25 cellular contexts compared by ENCODE assay signal in genomic region chr2:209508255-209508654, GRCh38.
DNase-seq lines count a peak whose midpoint lies in the region; ATAC-seq and TF ChIP-seq lines count a peak whose summit lies in the region.
"Had no signal": no experiment of that assay in that cellular context is flagged by ENCODE, and none has a peak within 500 bp of the region (broad histone marks: within the 10 kb centered on the region; RNA-seq: fewer than 3 reads in every experiment).

No MANE protein-coding gene starts in this region.

- no peaks in the 10 kb centered on the region for H3K36me3 Mint-ChIP-seq in type B pancreatic cell
- H3K36me3 Mint-ChIP-seq: CD8-positive, alpha-beta memory T cell had no signal

- no peaks in the 10 kb centered on the region for H3K9me3 Mint-ChIP-seq in type B pancreatic cell

- POLR2A ChIA-PET in SK-N-SH (lab: Yijun Ruan, JAX): no interaction called here

- H3K4me3 ChIP-seq in SK-N-SH (ENCODE audit: low read depth in 2 of 2, low read length in 1 of 2) (no peak overlapping the region), brain microvascular endothelial cell (ENCODE audit: low read depth, low read length) (no peak overlapping the region), liver (ENCODE audit: low read depth in 1 of 3, low read length in 3 of 3) (no peak overlapping the region)
- H3K4me3 ChIP-seq: MG63 had no signal

- H3F3A ChIP-seq in SK-N-SH (replicated peaks; ENCODE audit: insufficient read depth): no peaks in the 10 kb centered on the region

- H3K27me3 Mint-ChIP-seq in type B pancreatic cell: peaks cover 2% of the 10 kb centered on the region
- H3K27me3 Mint-ChIP-seq: CD8-positive, alpha-beta memory T cell had no signal

- ATAC-seq in SK-N-SH treated with all-trans-retinoic acid at 6 μM for 48 hours (no peak), GM21786 (IDR thresholded peaks at IDR 0.05; ENCODE audit: unreplicated experiment) (no peak), HG03097 (IDR thresholded peaks at IDR 0.05; ENCODE audit: low FRiP score, unreplicated experiment) (no peak)

- TF ChIP-seq RAD21 in SK-N-SH (IDR thresholded peaks at IDR 0.05; ENCODE audit: low read length) (no peak), liver (IDR thresholded peaks at IDR 0.05) (no peak)

- CTCF ChIA-PET in SK-N-SH (lab: Yijun Ruan, JAX): no interaction called here

- H3K27me3 ChIP-seq in SK-N-SH (ENCODE audit: insufficient read depth) (no peaks in the 10 kb centered on the region), brain microvascular endothelial cell (replicated peaks) (no peaks in the 10 kb centered on the region), liver (ENCODE audit: control insufficient read depth in 4 of 4, insufficient read depth in 4 of 4, low read length in 3 of 4) (no peaks in the 10 kb centered on the region)
- H3K27me3 ChIP-seq: MG63 had no signal

- no peak overlapping the region for H3K4me2 ChIP-seq in SK-N-SH

- H3K27ac Mint-ChIP-seq in type B pancreatic cell: peak overlapping the region; percentile 14
- H3K27ac Mint-ChIP-seq: CD8-positive, alpha-beta memory T cell had no signal

- no peaks in the 10 kb centered on the region for H3K9me2 ChIP-seq in SK-N-SH

- no peak for TF ChIP-seq EP300 in SK-N-SH (IDR thresholded peaks at IDR 0.05; ENCODE audit: borderline replicate concordance in 1 of 2, low read depth in 1 of 2, low read length in 1 of 2)

- in situ Hi-C loops in brain microvascular endothelial cell (cut with HindIII; ENCODE audit: low pct_ligation_motif_present, low sequenced_read_pairs): no loop called here

- H3K4me1 Mint-ChIP-seq in type B pancreatic cell (ENCODE audit: unreplicated experiment): no peaks in the 10 kb centered on the region
- H3K4me1 Mint-ChIP-seq: CD8-positive, alpha-beta memory T cell had no signal

- H3K9ac ChIP-seq in SK-N-SH: no peak overlapping the region
- H3K9ac ChIP-seq in liver (ENCODE audit: low read depth in 1 of 2, low read length in 2 of 2): no peak overlapping the region

- peak overlapping the region; percentile 7; the same call in 1 of the 2 replicates for H2AFZ ChIP-seq in SK-N-SH (ENCODE audit: low read depth)

- DNase-seq in SK-N-SH: no peak
- DNase-seq in brain microvascular endothelial cell: no peak
- DNase-seq in type B pancreatic cell (ENCODE audit: extremely low spot score, unreplicated experiment): no peak
- DNase-seq in NCI-H524 treated with DMSO at 0.1 percent for 48 hours (lab: John Stamatoyannopoulos, UW): no peak
- DNase-seq: 8988T; AML-193; CD8-positive, alpha-beta memory T cell; EL; GF-D8; Kasumi-1; MG63; NCI-H1048; NCI-H1436; NCI-H1930; NCI-H226; NCI-H510A treated with DMSO at 0.1 percent for 48 hours; NCI-H774; NK-92 treated with Interleukin-12 subunit alpha and Interleukin-12 subunit beta, amount 100 ng/mL, for 24 hours; SHP77 treated with DMSO at 0.1 percent for 48 hours had no signal

- TF ChIP-seq CTCF in SK-N-SH (IDR thresholded peaks at IDR 0.05): no peak
- TF ChIP-seq CTCF in brain microvascular endothelial cell (IDR thresholded peaks at IDR 0.05; ENCODE audit: low read depth, low read length, missing control alignments): no peak
- TF ChIP-seq CTCF in liver (IDR thresholded peaks at IDR 0.05; ENCODE audit: low read depth, low read length, missing input control): no peak
- no peak for TF ChIP-seq CTCF in type B pancreatic cell (conservative IDR thresholded peaks at IDR 0.05)

- H3K79me2 ChIP-seq in SK-N-SH (ENCODE audit: insufficient read depth): no peaks in the 10 kb centered on the region; the same call in 1 of the 2 replicates

- no peak overlapping the region for H3K4me3 Mint-ChIP-seq in type B pancreatic cell
- H3K4me3 Mint-ChIP-seq: CD8-positive, alpha-beta memory T cell had no signal

- H3K4me1 ChIP-seq in SK-N-SH (ENCODE audit: control insufficient read depth in 1 of 2, insufficient read depth in 2 of 2, low read depth in 1 of 2, low read length in 1 of 2) (peaks cover 3 to 4% of the 10 kb centered on the region in 2 experiments; a peak in 2 of 4 replicates), liver (ENCODE audit: control insufficient read depth in 4 of 4, insufficient read depth in 4 of 4, low read length in 3 of 4) (peaks cover 0 to 8% (median 0%) of the 10 kb centered on the region in 4 donors)

- H3K9me3 ChIP-seq in SK-N-SH (no peaks in the 10 kb centered on the region), liver (ENCODE audit: control insufficient read depth in 4 of 4, low read length in 3 of 4) (no peaks in the 10 kb centered on the region)
- H3K9me3 ChIP-seq: MG63 had no signal

- H3K36me3 ChIP-seq in SK-N-SH (replicated peaks in 1 of 2; ENCODE audit: control insufficient read depth in 1 of 2, insufficient read depth in 2 of 2, low read length in 1 of 2) (no peaks in the 10 kb centered on the region), brain microvascular endothelial cell (replicated peaks) (no peaks in the 10 kb centered on the region), liver (ENCODE audit: control insufficient read depth in 4 of 4, insufficient read depth in 3 of 4, low read depth in 1 of 4, low read length in 3 of 4) (no peaks in the 10 kb centered on the region)
- H3K36me3 ChIP-seq: MG63 had no signal

- H3K27ac ChIP-seq in SK-N-SH (ENCODE audit: low read depth in 2 of 2, low read length in 1 of 2) (no peak overlapping the region), brain microvascular endothelial cell (peak overlapping the region; percentile 17), liver (ENCODE audit: low read depth in 1 of 2, low read length in 2 of 2) (no peak overlapping the region)
- H3K27ac ChIP-seq: C4-2B, RWPE1 had no signal

- no peaks in the 10 kb centered on the region for H4K20me1 ChIP-seq in SK-N-SH (ENCODE audit: insufficient read depth)

TF ChIP-seq in SK-N-SH, 30 proteins besides CTCF, POLR2A, EP300 and RAD21 (continues in another document):
- no peak for TF ChIP-seq FOXJ3 (CRISPR knock-in tag; IDR thresholded peaks at IDR 0.05)
- TF ChIP-seq CHD2 (IDR thresholded peaks at IDR 0.05; ENCODE audit: low read length, partially characterized antibody): no peak
- TF ChIP-seq YY1 (IDR thresholded peaks at IDR 0.05; ENCODE audit: low read depth): no peak
- TF ChIP-seq MXI1 (IDR thresholded peaks at IDR 0.05; ENCODE audit: low read depth, low read length): no peak
- TF ChIP-seq FOXM1 (IDR thresholded peaks at IDR 0.05; ENCODE audit: low read depth): no peak
- no peak for TF ChIP-seq RFX5 (IDR thresholded peaks at IDR 0.05; ENCODE audit: low read length)
- no peak for TF ChIP-seq TCF12 (IDR thresholded peaks at IDR 0.05)
- TF ChIP-seq SIN3A (IDR thresholded peaks at IDR 0.05; ENCODE audit: borderline replicate concordance, low read depth, low read length): no peak

TF ChIP-seq in SK-N-SH treated with all-trans-retinoic acid at 6 μM for 48 hours, 23 proteins besides CTCF, POLR2A, EP300 and RAD21:
- TF ChIP-seq BACH2 (CRISPR knock-in tag; IDR thresholded peaks at IDR 0.05; ENCODE audit: borderline replicate concordance): no peak

TF ChIP-seq in liver, 16 proteins besides CTCF, POLR2A, EP300 and RAD21 (continues in another document):
- TF ChIP-seq HNF4G (IDR thresholded peaks at IDR 0.05): no peak
- no peak for TF ChIP-seq REST (IDR thresholded peaks at IDR 0.05)
- TF ChIP-seq EGR1 (IDR thresholded peaks at IDR 0.05; ENCODE audit: low read depth in 2 of 2): no peak
- peak; percentile 19 for TF ChIP-seq FOXA2 (IDR thresholded peaks at IDR 0.05)
- no peak for TF ChIP-seq MAX (IDR thresholded peaks at IDR 0.05)
- TF ChIP-seq ZBTB33 (IDR thresholded peaks at IDR 0.05): no peak
- TF ChIP-seq ATF3 (IDR thresholded peaks at IDR 0.05): no peak
- no peak for TF ChIP-seq JUND (IDR thresholded peaks at IDR 0.05)
